In genomic region chr17:63954402-63955063, GRCh38 we compare ENCODE assay signal across 11 cellular contexts. TPM values are rescaled to one million over a fixed set of nuclear protein-coding genes. Genes with fewer than 3 reads are reported as not detected.
DNase-seq lines count a peak whose midpoint lies in the region; ATAC-seq, FAIRE-seq and TF ChIP-seq lines count a peak whose summit lies in the region.
"Had no signal": no experiment of that assay in that cellular context is flagged by ENCODE, and none has a peak within 500 bp of the region (broad histone marks: within the 10 kb centered on the region; RNA-seq: fewer than 3 reads in every experiment).

No MANE protein-coding gene starts in this region.

- peak overlapping the region; percentile 73; the same call in 1 of the 2 replicates for H3K9ac ChIP-seq in BLaER1
- no peak overlapping the region for H3K9ac ChIP-seq in MM.1S (ENCODE audit: low read length)

- no peak for DNase-seq in GM18507 (ENCODE audit: extremely low spot score, insufficient read length, low read depth)
- peak; percentile 36 for DNase-seq in MM.1S
- no peak for DNase-seq in activated naive CD4-positive, alpha-beta T cell treated with anti-CD3 and anti-CD28 coated beads, Interleukin-2, amount 50 U/mL, for 72 hours (ENCODE audit: low spot score in 2 of 2)
- no peak for DNase-seq in SW480 (ENCODE audit: low spot score)
- no peak for DNase-seq in GOT3 (lab: John Stamatoyannopoulos, UW)
- DNase-seq in foreskin melanocyte, result no peak
- DNase-seq: cerebellar nuclear complex had no signal

- H4K20me1 ChIP-seq in BLaER1, result no peaks in the 10 kb centered on the region
- H4K20me1 ChIP-seq in MM.1S (ENCODE audit: insufficient read depth, low read length), result no peaks in the 10 kb centered on the region

- H2AFZ ChIP-seq in MM.1S (ENCODE audit: low read length), result 0 out of 2 replicates have a peak overlapping the region, but pooled peaks have one; percentile 40

- peak overlapping the region; percentile 53 to 72 for H3K27ac Mint-ChIP-seq in activated naive CD4-positive, alpha-beta T cell treated with anti-CD3 and anti-CD28 coated beads, Interleukin-2, amount 50 U/mL, for 72 hours

- H3K36me3 Mint-ChIP-seq in activated naive CD4-positive, alpha-beta T cell treated with anti-CD3 and anti-CD28 coated beads, Interleukin-2, amount 50 U/mL, for 72 hours, result no peaks in the 10 kb centered on the region

- H3K4me3 ChIP-seq in BLaER1, result peak overlapping the region; percentile 43; the same call in 1 of the 2 replicates
- no peak overlapping the region for H3K4me3 ChIP-seq in MM.1S (ENCODE audit: low read length)

- no peaks in the 10 kb centered on the region for H3K9me2 ChIP-seq in MM.1S (replicated peaks; ENCODE audit: insufficient read depth, low read length)

- FAIRE-seq in GM18507 (lab: Jason Lieb, UNC), result peak; percentile 67
- FAIRE-seq: keratinocyte had no signal

- H3K27me3 ChIP-seq in BLaER1, result no peaks in the 10 kb centered on the region
- no peaks in the 10 kb centered on the region; the same call in 1 of the 2 replicates for H3K27me3 ChIP-seq in MM.1S (replicated peaks; ENCODE audit: insufficient read depth, low read length)

- peak; percentile 57 to 80 for ATAC-seq in activated naive CD4-positive, alpha-beta T cell treated with anti-CD3 and anti-CD28 coated beads, Interleukin-2, amount 50 U/mL, for 72 hours
- no peak for ATAC-seq in HG02938 (IDR thresholded peaks at IDR 0.05; ENCODE audit: unreplicated experiment)

- no peak for TF ChIP-seq CTCF in MM.1S (IDR thresholded peaks at IDR 0.05; ENCODE audit: low read length)

- H3K27ac ChIP-seq in BLaER1, result peak overlapping the region; percentile 84
- no peak overlapping the region for H3K27ac ChIP-seq in MM.1S (ENCODE audit: low read length)

- no peaks in the 10 kb centered on the region for H3K9me3 ChIP-seq in BLaER1
- H3K9me3 ChIP-seq in MM.1S (replicated peaks; ENCODE audit: insufficient read depth, low read length), result no peaks in the 10 kb centered on the region

- H3K9me3 Mint-ChIP-seq in activated naive CD4-positive, alpha-beta T cell treated with anti-CD3 and anti-CD28 coated beads, Interleukin-2, amount 50 U/mL, for 72 hours, result no peaks in the 10 kb centered on the region

- H3K79me2 ChIP-seq in MM.1S (ENCODE audit: low read length), result no peaks in the 10 kb centered on the region

- H3K4me1 ChIP-seq in BLaER1 (peaks cover 71% of the 10 kb centered on the region), MM.1S (ENCODE audit: low read length) (peaks cover 5% of the 10 kb centered on the region)

- H3K4me2 ChIP-seq in BLaER1 (peak overlapping the region; percentile 91), MM.1S (ENCODE audit: low read depth, low read length) (no peak overlapping the region)

- H3K36me3 ChIP-seq in BLaER1 (no peaks in the 10 kb centered on the region), MM.1S (replicated peaks; ENCODE audit: insufficient read depth, low read length) (no peaks in the 10 kb centered on the region)

- no peaks in the 10 kb centered on the region for H3F3A ChIP-seq in MM.1S (ENCODE audit: insufficient read depth, low read length)

RNA-seq across cellular contexts. Expression of gene SCN4A, which starts 18.2 kb away (rescaled TPM):
- total RNA-seq in activated naive CD4-positive, alpha-beta T cell treated with anti-CD3 and anti-CD28 coated beads, Interleukin-2, amount 50 U/mL, for 72 hours, result under 1 TPM in 1 of 2 donors, not detected in 1; 0.10 TPM

RNA-seq across cellular contexts. Expression of gene CD79B, which starts 22.4 kb away (rescaled TPM):
- 10 to 100 TPM; 28.7 to 52.6 TPM for total RNA-seq in activated naive CD4-positive, alpha-beta T cell treated with anti-CD3 and anti-CD28 coated beads, Interleukin-2, amount 50 U/mL, for 72 hours

RNA-seq across cellular contexts. Expression of gene GH1, which starts 35.9 kb away (rescaled TPM):
- 1 to 10 TPM in 1 of 2 donors, not detected in 1; 1.0 TPM for total RNA-seq in activated naive CD4-positive, alpha-beta T cell treated with anti-CD3 and anti-CD28 coated beads, Interleukin-2, amount 50 U/mL, for 72 hours
- total RNA-seq: T-helper 1 cell treated with Interleukin-12 subunit alpha and Interleukin-12 subunit beta and Interleukin-4 antibody, amounts not matched to agents 30 ng/mL and 1 ng/mL, for 36 hours had no signal

RNA-seq across cellular contexts. Expression of gene CSHL1, which starts 43.5 kb away (rescaled TPM):
- total RNA-seq in activated naive CD4-positive, alpha-beta T cell treated with anti-CD3 and anti-CD28 coated beads, Interleukin-2, amount 50 U/mL, for 72 hours, result under 1 TPM in 1 of 2 donors, not detected in 1; 0.31 TPM
- total RNA-seq: T-helper 1 cell treated with Interleukin-12 subunit alpha and Interleukin-12 subunit beta and Interleukin-4 antibody, amounts not matched to agents 30 ng/mL and 1 ng/mL, for 36 hours had no signal

RNA-seq across cellular contexts. Expression of gene PRR29, which starts 43.6 kb away (rescaled TPM):
- 1 to 10 TPM in 1 of 2 donors, under 1 TPM in 1; 0.86 to 1.8 TPM for total RNA-seq in activated naive CD4-positive, alpha-beta T cell treated with anti-CD3 and anti-CD28 coated beads, Interleukin-2, amount 50 U/mL, for 72 hours
